Comparison of ENCODE assay signal across 8 cellular contexts in genomic region chr16:9092282-9092962, GRCh38. TPM values are rescaled to one million over a fixed set of nuclear protein-coding genes. Genes with fewer than 3 reads are reported as not detected.
DNase-seq lines count a peak whose midpoint lies in the region; ATAC-seq, FAIRE-seq and TF ChIP-seq lines count a peak whose summit lies in the region.

No MANE protein-coding gene starts in this region.

- H3K27ac Mint-ChIP-seq in naive B cell, result peak overlapping the region; percentile 97 to 100 (median 99)

- no peaks in the 10 kb centered on the region for H3K9me3 Mint-ChIP-seq in naive B cell

- no peaks in the 10 kb centered on the region for H3K27me3 Mint-ChIP-seq in naive B cell

- DNase-seq in DMS79 (lab: John Stamatoyannopoulos, UW), result peak; percentile 9
- peak; percentile 59 for DNase-seq in NB4 (ENCODE audit: low read depth)
- DNase-seq in activated CD8-positive, alpha-beta memory T cell treated with anti-CD3 and anti-CD28 coated beads, Interleukin-2, amount 50 U/mL, for 48 hours, result peak; percentile 80
- DNase-seq in epithelial cell of esophagus (ENCODE audit: low read depth), result no peak
- peak; percentile 57 for DNase-seq in naive B cell
- peak; percentile 40 to 47 for DNase-seq in thyroid gland
- DNase-seq in RCC 7860 (ENCODE audit: low spot score), result no peak

- intact Hi-C loops in thyroid gland (cut with DNase I), result no loop called here

- H3K36me3 Mint-ChIP-seq in naive B cell, result peaks cover 7 to 8% of the 10 kb centered on the region in 2 donors

- FAIRE-seq in RCC 7860 (lab: Jason Lieb, UNC), result no peak

- H3K4me3 ChIP-seq in NB4 (ENCODE audit: low read depth, low read length), result peak overlapping the region; percentile 79
- peak overlapping the region; percentile 86 for H3K4me3 ChIP-seq in epithelial cell of esophagus (ENCODE audit: low read length)
- peak overlapping the region; percentile 94 to 100 (median 99) for H3K4me3 ChIP-seq in thyroid gland (replicated peaks in 1 of 3)

- WGBS in thyroid gland, 2 donors, result 1% methylated on average over 19 to 27 of the region's 63 CpGs

- H3K36me3 ChIP-seq in thyroid gland, result peaks cover 0 to 11% of the 10 kb centered on the region in 2 donors

- ATAC-seq in GM21576 (IDR thresholded peaks at IDR 0.05; ENCODE audit: unreplicated experiment) (peak; percentile 3), naive B cell (ENCODE audit: low read depth in 2 of 2) (peak; percentile 3 to 4)

- H3K4me1 Mint-ChIP-seq in naive B cell, result peaks cover 39 to 64% (median 45%) of the 10 kb centered on the region in 3 donors

- peak overlapping the region; percentile 99 for H3K27ac ChIP-seq in thyroid gland

- peak overlapping the region; percentile 93 to 100 (median 98) for H3K4me3 Mint-ChIP-seq in naive B cell

- TF ChIP-seq POLR2A in NB4 (IDR thresholded peaks at IDR 0.05; ENCODE audit: extremely low read depth, insufficient read length) (no peak), thyroid gland (IDR thresholded peaks at IDR 0.05) (peak in 1 of 2 donors; percentile 17)

- H3K27me3 ChIP-seq in thyroid gland, result no peaks in the 10 kb centered on the region

- H3K4me1 ChIP-seq in thyroid gland, result peaks cover 42 to 47% of the 10 kb centered on the region in 2 donors

- H3K9me3 ChIP-seq in thyroid gland, result no peaks in the 10 kb centered on the region

- TF ChIP-seq CTCF in NB4 (IDR thresholded peaks at IDR 0.05; ENCODE audit: low read depth, low read length), result no peak
- TF ChIP-seq CTCF in epithelial cell of esophagus (IDR thresholded peaks at IDR 0.05; ENCODE audit: insufficient read depth, low read depth, low read length, missing control alignments), result no peak
- TF ChIP-seq CTCF in thyroid gland (IDR thresholded peaks at IDR 0.05), result peak in 1 of 6 experiments; percentile 17

RNA-seq across cellular contexts. Expression of gene HAPSTR1, which starts 1.0 kb away (rescaled TPM):
- 10 to 100 TPM; 10.1 to 24.8 (median 14.5) TPM for polyA plus RNA-seq in naive B cell (ENCODE audit: low read depth in 6 of 6)
- 100 to 1,000 TPM in 1 of 4 donors, 10 to 100 TPM in 3; 59.0 to 107 (median 68.7) TPM for total RNA-seq in thyroid gland

Comparison
In these comparisons a context has a peak if more than half of its experiments do, and no peak if none do; other contexts are left out.
1. DNase-seq: peak in DMS79 (single experiment), NB4 (single experiment), activated CD8-positive, alpha-beta memory T cell treated with anti-CD3 and anti-CD28 coated beads, Interleukin-2, amount 50 U/mL, for 48 hours (single experiment), naive B cell (single experiment) and thyroid gland (2 of 2); none in epithelial cell of esophagus (single experiment) and RCC 7860 (single experiment).
2. Peak in every context shown above with its lines, with median percentiles within 50 percentile points of each other: H3K4me3 ChIP-seq.